Comparison of ENCODE assay signal across 12 cellular contexts in the genomic region with DNA sequence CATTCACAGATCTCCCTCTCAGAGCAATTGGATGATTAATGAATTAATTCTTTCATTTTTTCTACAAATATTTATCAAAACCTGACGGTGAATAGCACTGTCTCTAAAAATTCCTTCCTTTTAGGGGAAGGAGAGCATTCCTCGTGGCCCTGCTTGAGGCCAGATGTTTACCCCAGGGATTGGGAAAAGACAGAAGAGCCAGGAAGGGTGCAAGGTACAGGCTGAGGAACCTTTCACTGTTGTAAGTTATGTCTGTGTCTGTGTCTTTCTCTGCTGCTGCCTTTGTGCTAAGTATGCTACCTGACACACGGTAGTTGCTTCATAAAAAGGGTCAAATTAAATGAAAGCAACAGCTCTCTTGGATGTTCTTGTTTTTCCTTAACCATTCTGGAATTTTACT. TPM values are rescaled to one million over a fixed set of nuclear protein-coding genes. Genes with fewer than 3 reads are reported as not detected.
DNase-seq lines count a peak whose midpoint lies in the region; ATAC-seq, FAIRE-seq and TF ChIP-seq lines count a peak whose summit lies in the region.
"Had no signal": no experiment of that assay in that cellular context is flagged by ENCODE, and none has a peak within 500 bp of the region (broad histone marks: within the 10 kb centered on the region; RNA-seq: fewer than 3 reads in every experiment).

No MANE protein-coding gene starts in this region.

- intact Hi-C loops in IMR-90 (cut with micrococcal nuclease) = no loop called here

- peak overlapping the region; percentile 85 for H4K91ac ChIP-seq in IMR-90 (ENCODE audit: insufficient read depth, low read depth, low read length)

- no peaks in the 10 kb centered on the region for H3K36me3 Mint-ChIP-seq in astrocyte (ENCODE audit: low read depth, unreplicated experiment)
- H3K36me3 Mint-ChIP-seq in activated CD4-positive, alpha-beta T cell treated with anti-CD3 and anti-CD28 coated beads, Interleukin-2, amount 10 ng/mL, durations not matched to agents 7 days and 5 days (ENCODE audit: low read depth) = no peaks in the 10 kb centered on the region
- H3K36me3 Mint-ChIP-seq: CD8-positive, alpha-beta memory T cell had no signal

- peak overlapping the region; percentile 85 for H3K23ac ChIP-seq in IMR-90 (ENCODE audit: low read depth, low read length)

- DNase-seq in IMR-90 = no peak
- DNase-seq in astrocyte (ENCODE audit: low read depth) = no peak
- no peak for DNase-seq in GOT3 (lab: John Stamatoyannopoulos, UW)
- DNase-seq in activated CD4-positive, alpha-beta T cell treated with anti-CD3 and anti-CD28 coated beads, Interleukin-2, amount 10 ng/mL, durations not matched to agents 7 days and 5 days = no peak
- DNase-seq: AML-193; CD8-positive, alpha-beta memory T cell; GM23248; H9 had no signal

- H3K9ac ChIP-seq in IMR-90 (ENCODE audit: low read depth, low read length) = peak overlapping the region; percentile 42; the same call in 1 of the 2 replicates
- H3K9ac ChIP-seq in astrocyte (ENCODE audit: low read length) = no peak overlapping the region
- peak overlapping the region in 1 of 2 donors; percentile 23 for H3K9ac ChIP-seq in liver (ENCODE audit: low read depth in 1 of 2, low read length in 2 of 2)
- H3K9ac ChIP-seq: BLaER1, GM23248 had no signal

- BruUV-seq in IMR-90 (replicated peaks; lab: Mats Ljungman, UMichigan) = no TSS peak

- H3K56ac ChIP-seq in IMR-90 (ENCODE audit: extremely low read depth, insufficient read depth, low read length) = no peak overlapping the region

- H3K4me1 ChIP-seq in IMR-90 (ENCODE audit: control insufficient read depth, insufficient read depth, low read length) (peaks cover 19% of the 10 kb centered on the region), astrocyte (ENCODE audit: insufficient read depth, low read length) (peaks cover 40% of the 10 kb centered on the region), liver (ENCODE audit: control insufficient read depth in 4 of 4, insufficient read depth in 4 of 4, low read length in 3 of 4) (peaks cover 10 to 56% (median 45%) of the 10 kb centered on the region in 4 donors)

- no peak for TF ChIP-seq POLR2A in IMR-90 (IDR thresholded peaks at IDR 0.05; ENCODE audit: low read depth, low read length)

- FAIRE-seq in astrocyte (lab: Jason Lieb, UNC) = no peak

- peak overlapping the region; percentile 12 for H3K27ac Mint-ChIP-seq in astrocyte (ENCODE audit: unreplicated experiment)
- H3K27ac Mint-ChIP-seq in activated CD4-positive, alpha-beta T cell treated with anti-CD3 and anti-CD28 coated beads, Interleukin-2, amount 10 ng/mL, durations not matched to agents 7 days and 5 days = no peak overlapping the region
- H3K27ac Mint-ChIP-seq: CD8-positive, alpha-beta memory T cell; H9 had no signal

- H3K4me3 Mint-ChIP-seq in astrocyte (ENCODE audit: unreplicated experiment) = no peak overlapping the region
- H3K4me3 Mint-ChIP-seq in activated CD4-positive, alpha-beta T cell treated with anti-CD3 and anti-CD28 coated beads, Interleukin-2, amount 10 ng/mL, durations not matched to agents 7 days and 5 days = no peak overlapping the region
- H3K4me3 Mint-ChIP-seq: CD8-positive, alpha-beta memory T cell; H9 had no signal

- H2BK120ac ChIP-seq in IMR-90 (ENCODE audit: low read depth, low read length) = peak overlapping the region; percentile 85

- H3K14ac ChIP-seq in IMR-90 (replicated peaks; ENCODE audit: low read depth, low read length) = peak overlapping the region; percentile 89

- no peak overlapping the region for H3K4me2 ChIP-seq in IMR-90 (ENCODE audit: low read depth, low read length)
- H3K4me2 ChIP-seq in astrocyte (ENCODE audit: low read length) = no peak overlapping the region
- H3K4me2 ChIP-seq: BLaER1 had no signal

- H3K79me2 ChIP-seq in astrocyte (ENCODE audit: insufficient read depth, low read length) = no peaks in the 10 kb centered on the region

- no peaks in the 10 kb centered on the region for H3K79me1 ChIP-seq in IMR-90 (ENCODE audit: low read depth in 1 of 2, low read length in 2 of 2)

- H2AFZ ChIP-seq in IMR-90 (replicated peaks; ENCODE audit: low read length, poor library complexity) (peak overlapping the region; percentile 40), astrocyte (ENCODE audit: low read depth, low read length) (no peak overlapping the region)
- H2AFZ ChIP-seq: GM23248 had no signal

- H3K4me3 ChIP-seq in IMR-90 (ENCODE audit: insufficient read depth, low read depth, low read length) = no peak overlapping the region
- no peak overlapping the region for H3K4me3 ChIP-seq in astrocyte (ENCODE audit: insufficient read depth, low read depth, low read length)
- H3K4me3 ChIP-seq in liver (ENCODE audit: low read depth in 1 of 3, low read length in 3 of 3) = no peak overlapping the region
- H3K4me3 ChIP-seq: BLaER1, GM23248 had no signal

- H3K9me1 ChIP-seq in IMR-90 (ENCODE audit: insufficient read depth, low read length) = peaks cover 17% of the 10 kb centered on the region

- in situ Hi-C loops in IMR-90 (cut with MboI; ENCODE audit: low sequenced_read_pairs) = no loop called here

- H2BK15ac ChIP-seq in IMR-90 (ENCODE audit: low read depth, low read length) = peak overlapping the region; percentile 91; the same call in 2 of the 3 replicates

- ATAC-seq in IMR-90 (ENCODE audit: low read depth) (no peak), GM21576 (IDR thresholded peaks at IDR 0.05; ENCODE audit: unreplicated experiment) (no peak), GM21360 (IDR thresholded peaks at IDR 0.05; ENCODE audit: unreplicated experiment) (no peak)

- no peaks in the 10 kb centered on the region for H3K27me3 Mint-ChIP-seq in astrocyte (ENCODE audit: low read depth, unreplicated experiment)
- H3K27me3 Mint-ChIP-seq in activated CD4-positive, alpha-beta T cell treated with anti-CD3 and anti-CD28 coated beads, Interleukin-2, amount 10 ng/mL, durations not matched to agents 7 days and 5 days = no peaks in the 10 kb centered on the region

- H3K9me3 ChIP-seq in IMR-90 (ENCODE audit: control insufficient read depth, insufficient read depth, low read length) (no peaks in the 10 kb centered on the region), astrocyte (ENCODE audit: insufficient read depth, low read depth, low read length) (no peaks in the 10 kb centered on the region), liver (ENCODE audit: control insufficient read depth in 4 of 4, low read length in 3 of 4) (no peaks in the 10 kb centered on the region)
- H3K9me3 ChIP-seq: BLaER1 had no signal

- no peak for TF ChIP-seq RAD21 in IMR-90 (IDR thresholded peaks at IDR 0.05; ENCODE audit: low read length)
- TF ChIP-seq RAD21 in liver (IDR thresholded peaks at IDR 0.05) = no peak

- peaks cover 19% of the 10 kb centered on the region for H3K4me1 Mint-ChIP-seq in astrocyte (ENCODE audit: low read depth, unreplicated experiment)
- H3K4me1 Mint-ChIP-seq in activated CD4-positive, alpha-beta T cell treated with anti-CD3 and anti-CD28 coated beads, Interleukin-2, amount 10 ng/mL, durations not matched to agents 7 days and 5 days = no peaks in the 10 kb centered on the region
- H3K4me1 Mint-ChIP-seq: CD8-positive, alpha-beta memory T cell; H9 had no signal

- peak overlapping the region; percentile 67 for H3K4ac ChIP-seq in IMR-90 (ENCODE audit: low read depth, low read length)

- H3K27me3 ChIP-seq in IMR-90 (ENCODE audit: control insufficient read depth, insufficient read depth, low read length) (no peaks in the 10 kb centered on the region), astrocyte (ENCODE audit: insufficient read depth, low read length) (no peaks in the 10 kb centered on the region), liver (ENCODE audit: control insufficient read depth in 4 of 4, insufficient read depth in 4 of 4, low read length in 3 of 4) (no peaks in the 10 kb centered on the region)
- H3K27me3 ChIP-seq: BLaER1 had no signal

- H2AK5ac ChIP-seq in IMR-90 (ENCODE audit: low read depth, low read length) = peak overlapping the region; percentile 95

- no peaks in the 10 kb centered on the region for H3K36me3 ChIP-seq in IMR-90 (ENCODE audit: control insufficient read depth, insufficient read depth, low read length)
- H3K36me3 ChIP-seq in astrocyte (ENCODE audit: insufficient read depth, low read length) = no peaks in the 10 kb centered on the region
- H3K36me3 ChIP-seq in liver (ENCODE audit: control insufficient read depth in 4 of 4, insufficient read depth in 3 of 4, low read depth in 1 of 4, low read length in 3 of 4) = no peaks in the 10 kb centered on the region
- H3K36me3 ChIP-seq: BLaER1 had no signal

- H2BK5ac ChIP-seq in IMR-90 (ENCODE audit: low read depth, low read length, poor library complexity, severe bottlenecking) = peak overlapping the region; percentile 62

- H3K9me3 Mint-ChIP-seq in astrocyte (ENCODE audit: unreplicated experiment) = no peaks in the 10 kb centered on the region
- no peaks in the 10 kb centered on the region for H3K9me3 Mint-ChIP-seq in activated CD4-positive, alpha-beta T cell treated with anti-CD3 and anti-CD28 coated beads, Interleukin-2, amount 10 ng/mL, durations not matched to agents 7 days and 5 days
- H3K9me3 Mint-ChIP-seq: CD8-positive, alpha-beta memory T cell; H9 had no signal

- peak overlapping the region; percentile 95 for H3K18ac ChIP-seq in IMR-90 (ENCODE audit: low read depth, low read length)

- peak overlapping the region; percentile 67; the same call in 1 of the 2 replicates for H3K27ac ChIP-seq in IMR-90 (ENCODE audit: insufficient read depth, low read length)
- H3K27ac ChIP-seq in astrocyte (ENCODE audit: low read depth, low read length) = no peak overlapping the region
- peak overlapping the region; percentile 39 to 64 for H3K27ac ChIP-seq in liver (ENCODE audit: low read depth in 1 of 2, low read length in 2 of 2)
- H3K27ac ChIP-seq: BLaER1, GM23248 had no signal

- no peak for TF ChIP-seq CTCF in IMR-90 (conservative IDR thresholded peaks at IDR 0.05; ENCODE audit: low read depth, low read length)
- no peak for TF ChIP-seq CTCF in astrocyte (IDR thresholded peaks at IDR 0.05; ENCODE audit: insufficient read depth, low read depth, low read length)
- no peak for TF ChIP-seq CTCF in liver (IDR thresholded peaks at IDR 0.05; ENCODE audit: low read depth, low read length, missing input control)

- peak overlapping the region; percentile 92 for H2BK20ac ChIP-seq in IMR-90 (ENCODE audit: low read depth, low read length)

- dilution Hi-C loops in IMR-90 (cut with HindIII; ENCODE audit: low sequenced_read_pairs, unreplicated experiment) = no loop called here

- H2AK9ac ChIP-seq in IMR-90 (replicated peaks; ENCODE audit: low read depth, low read length, poor library complexity) = no peak overlapping the region

- H4K5ac ChIP-seq in IMR-90 (ENCODE audit: low read depth, low read length) = peak overlapping the region; percentile 97

- peak overlapping the region; percentile 35 to 80; a peak in 2 of 4 replicates for H4K8ac ChIP-seq in IMR-90 (ENCODE audit: low read depth in 2 of 2, low read length in 2 of 2)

- POLR2A ChIA-PET in IMR-90 (lab: Charles Lee; ENCODE audit: unreplicated experiment) = no interaction called here
- POLR2A ChIA-PET in activated CD4-positive, alpha-beta T cell treated with anti-CD3 and anti-CD28 coated beads, Interleukin-2, amount 10 ng/mL, durations not matched to agents 7 days and 5 days (lab: Charles Lee) = no interaction called here

- H4K20me1 ChIP-seq in IMR-90 (ENCODE audit: insufficient read depth, low read length) (no peaks in the 10 kb centered on the region), astrocyte (ENCODE audit: insufficient read depth, low read length) (no peaks in the 10 kb centered on the region)
- H4K20me1 ChIP-seq: BLaER1 had no signal

- CTCF ChIA-PET in IMR-90 (lab: Yijun Ruan, JAX) = no interaction called here
- CTCF ChIA-PET in activated CD4-positive, alpha-beta T cell treated with anti-CD3 and anti-CD28 coated beads, Interleukin-2, amount 10 ng/mL, durations not matched to agents 7 days and 5 days (lab: Charles Lee) = no interaction called here

- WGBS in IMR-90 (ENCODE audit: extremely low coverage in 2 of 2, insufficient read length in 1 of 2), 2 experiments = no CpG with 5 or more reads among the region's 3 CpGs
- 39% methylated on average over 3 of the region's 3 CpGs for WGBS in liver

RNA-seq across cellular contexts. Expression of a gene that starts 27.4 kb away (rescaled TPM):
- total RNA-seq in IMR-90 (2012; rRNA removed) (148 and 211 TPM in 2 replicates), astrocyte (1,138 and 1,253 TPM in 2 replicates), liver (10 to 100 TPM in 1 of 2 donors, 1 to 10 TPM in 1; 7.3 to 22.2 TPM)
- polyA plus RNA-seq in IMR-90 (2012; rRNA removed) (1,205 and 1,345 TPM in 2 replicates), liver (10 to 100 TPM; 16.7 to 26.9 TPM)
- 703 and 2,182 TPM in 2 replicates for polyA plus RNA-seq in IMR-90 (2012; cell fraction: cytosol; rRNA removed)
- 1,717 and 1,819 TPM in 2 replicates for polyA plus RNA-seq in IMR-90 (2012; cell fraction: nucleus; rRNA removed; ENCODE audit: low replicate concordance)
- not detected for total RNA-seq in activated CD4-positive, alpha-beta T cell treated with anti-CD3 and anti-CD28 coated beads, Interleukin-2, amount 10 ng/mL, durations not matched to agents 7 days and 5 days
- total RNA-seq: CD8-positive, alpha-beta memory T cell had no signal
- polyA plus RNA-seq: CD8-positive, alpha-beta memory T cell had no signal

Comparison
In these comparisons a context has a peak if more than half of its experiments do, and no peak if none do; other contexts are left out.
1. RNA of a gene that starts 27.4 kb away (total RNA-seq): 1,138 to 1,253 TPM in astrocyte, 148 to 211 TPM in IMR-90 and 7.3 to 22.2 TPM in liver; not detected in activated CD4-positive, alpha-beta T cell treated with anti-CD3 and anti-CD28 coated beads, Interleukin-2, amount 10 ng/mL, durations not matched to agents 7 days and 5 days; every median in the first group is over 4 times any median in the second.